Comparison of ENCODE assay signal across 13 cellular contexts in genomic region chr11:130534525-130534924, GRCh38.
A peak's percentile ranks its signal among the peaks of the same experiment; 100 is the strongest.
DNase-seq lines count a peak whose midpoint lies in the region; TF ChIP-seq lines count a peak whose summit lies in the region.
"Had no signal": no experiment of that assay in that cellular context is flagged by ENCODE, and none has a peak within 500 bp of the region (broad histone marks: within the 10 kb centered on the region; RNA-seq: fewer than 3 reads in every experiment).

No MANE protein-coding gene starts in this region.

- no peak for TF ChIP-seq CTCF in VCaP (conservative IDR thresholded peaks at IDR 0.05)

- DNase-seq in ACHN, result peak; percentile 26
- DNase-seq in left kidney (ENCODE audit: low read depth, low spot score), result peak; percentile 71
- DNase-seq in renal cortical epithelial cell (ENCODE audit: low read depth), result peak; percentile 57
- DNase-seq in 8988T, result no peak
- no peak for DNase-seq in T-helper 9 cell
- DNase-seq in GM19238 (ENCODE audit: insufficient read length, low spot score), result no peak
- DNase-seq: Calu3; CD4-positive, alpha-beta T cell; DMS 273 treated with DMSO at 0.1 percent for 48 hours; GM23248 had no signal

- in situ Hi-C loops in ACHN (cut with HindIII; ENCODE audit: low pct_ligation_motif_present, low pct_unique_long_range_greater_than_20kb, low sequenced_read_pairs), result no loop called here

- H3K27ac ChIP-seq in VCaP, result peak overlapping the region; percentile 69
- H3K27ac ChIP-seq: 22Rv1; BLaER1 treated with 17β-estradiol and CSF1 and Interleukin-3, amounts not matched to agents 10 nM and 100 nM; GM23248 had no signal

Comparison
In these comparisons a context has a peak if more than half of its experiments do, and no peak if none do; other contexts are left out.
1. DNase-seq: peak in ACHN (single experiment), left kidney (single experiment) and renal cortical epithelial cell (single experiment); none in 8988T (single experiment), T-helper 9 cell (single experiment) and GM19238 (single experiment).